8 cellular contexts compared by ENCODE assay signal in the genomic region with DNA sequence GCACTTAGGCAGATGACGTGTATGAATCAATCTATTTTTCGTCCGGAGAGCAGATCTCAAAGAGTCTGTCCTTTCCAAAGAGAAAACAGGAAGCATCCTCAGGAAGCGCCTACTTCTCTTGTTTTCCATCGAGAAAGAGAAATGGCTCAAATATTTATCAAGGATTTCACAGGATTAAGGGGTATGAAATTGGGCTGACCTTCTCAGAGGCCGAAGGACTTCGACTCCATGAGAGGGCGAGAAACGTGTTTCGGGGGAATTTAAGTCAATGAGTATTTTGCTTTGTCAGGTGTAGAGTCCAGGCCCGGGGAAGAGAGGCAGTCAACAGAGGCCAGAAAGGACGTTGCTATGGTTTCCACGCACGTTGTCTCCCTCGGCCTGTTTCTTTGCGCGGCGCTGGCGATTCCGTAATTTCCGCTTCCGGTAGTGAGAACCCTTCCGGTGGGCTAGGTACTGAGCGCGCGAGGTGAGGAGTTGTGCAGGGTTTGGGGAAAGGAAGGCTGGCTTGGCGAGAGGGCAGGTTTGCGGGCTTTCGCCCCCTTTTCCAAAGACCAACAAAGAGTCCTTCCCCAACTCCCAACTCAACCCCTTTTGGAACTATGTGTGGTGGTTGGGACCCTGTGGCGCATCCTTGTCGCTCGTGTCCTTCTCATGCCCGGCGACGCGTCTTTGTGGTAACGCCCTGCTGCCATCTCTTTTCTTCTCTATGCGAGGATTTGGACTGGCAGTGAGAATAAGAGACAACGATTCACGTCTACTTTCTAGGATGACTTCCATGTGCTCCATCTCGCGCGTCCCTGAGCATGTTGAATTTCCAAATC. TPM values are rescaled to one million over a fixed set of nuclear protein-coding genes. Genes with fewer than 3 reads are reported as not detected.
DNase-seq lines count a peak whose midpoint lies in the region; ATAC-seq and TF ChIP-seq lines count a peak whose summit lies in the region.

A gene (plus strand): TSS at position 429 of the 821 bp plus-strand sequence. CDS start 506 bp downstream, outside the sequence.

- H3K36me3 Mint-ChIP-seq in activated T-helper 1 cell treated with anti-CD3 and anti-CD28 coated beads, Interleukin-12 subunit alpha, Interleukin-12 subunit beta, Interleukin-2, Interleukin-4 antibody, amounts not matched to agents 30 ng/mL and 10 ng/mL and 1 ng/mL, durations not matched to agents 14 hours and 24 hours and 36 hours (ENCODE audit: low read depth), result peaks cover 23% of the 10 kb centered on the region
- peaks cover 8 to 12% of the 10 kb centered on the region in 2 donors for H3K36me3 Mint-ChIP-seq in naive B cell
- peaks cover 25% of the 10 kb centered on the region for H3K36me3 Mint-ChIP-seq in stimulated activated memory B cell treated with anti-CD40 and anti-IgM and Interleukin-4, amounts not matched to agents 10 μg/mL and 1 μg/mL and 100 μg/mL, for 72 hours

- H3K9me3 Mint-ChIP-seq in activated T-helper 1 cell treated with anti-CD3 and anti-CD28 coated beads, Interleukin-12 subunit alpha, Interleukin-12 subunit beta, Interleukin-2, Interleukin-4 antibody, amounts not matched to agents 30 ng/mL and 10 ng/mL and 1 ng/mL, durations not matched to agents 14 hours and 24 hours and 36 hours, result no peaks in the 10 kb centered on the region
- H3K9me3 Mint-ChIP-seq in naive B cell, result no peaks in the 10 kb centered on the region
- H3K9me3 Mint-ChIP-seq in stimulated activated memory B cell treated with anti-CD40 and anti-IgM and Interleukin-4, amounts not matched to agents 10 μg/mL and 1 μg/mL and 100 μg/mL, for 72 hours, result no peaks in the 10 kb centered on the region

- H3K9me3 ChIP-seq in DOHH2 (ENCODE audit: control insufficient read depth, insufficient read depth, low read length), result no peaks in the 10 kb centered on the region

- H3K27ac ChIP-seq in DOHH2 (ENCODE audit: low read depth, low read length), result peak within 1 kb of the TSS; percentile 71

- H3K9me2 ChIP-seq in DOHH2 (replicated peaks; ENCODE audit: control insufficient read depth, low read length), result no peaks in the 10 kb centered on the region

- H3K27me3 Mint-ChIP-seq in activated T-helper 1 cell treated with anti-CD3 and anti-CD28 coated beads, Interleukin-12 subunit alpha, Interleukin-12 subunit beta, Interleukin-2, Interleukin-4 antibody, amounts not matched to agents 30 ng/mL and 10 ng/mL and 1 ng/mL, durations not matched to agents 14 hours and 24 hours and 36 hours (ENCODE audit: insufficient read depth), result no peaks in the 10 kb centered on the region
- peaks cover 2 to 12% (median 6%) of the 10 kb centered on the region in 3 donors for H3K27me3 Mint-ChIP-seq in naive B cell
- H3K27me3 Mint-ChIP-seq in stimulated activated memory B cell treated with anti-CD40 and anti-IgM and Interleukin-4, amounts not matched to agents 10 μg/mL and 1 μg/mL and 100 μg/mL, for 72 hours, result no peaks in the 10 kb centered on the region

- H3K79me2 ChIP-seq in DOHH2 (ENCODE audit: control insufficient read depth, low read length), result peaks cover 58% of the 10 kb centered on the region

- peak within 1 kb of the TSS; percentile 98 for H3K4me3 ChIP-seq in DOHH2 (ENCODE audit: low read length)
- H3K4me3 ChIP-seq in LNCaP clone FGC (ENCODE audit: low read depth, low read length), result peak within 1 kb of the TSS; percentile 76

- peak; percentile 19 for DNase-seq in GOT3 (lab: John Stamatoyannopoulos, UW)
- peak; percentile 76 for DNase-seq in LNCaP clone FGC (ENCODE audit: low read depth)
- DNase-seq in RPMI8226, result peak; percentile 98
- DNase-seq in activated T-helper 1 cell treated with anti-CD3 and anti-CD28 coated beads, Interleukin-12 subunit alpha, Interleukin-12 subunit beta, Interleukin-2, Interleukin-4 antibody, amounts not matched to agents 30 ng/mL and 10 ng/mL and 1 ng/mL, durations not matched to agents 14 hours and 24 hours and 36 hours (ENCODE audit: low spot score), result peak; percentile 85
- peak; percentile 88 for DNase-seq in fibroblast of gingiva (ENCODE audit: low read depth)
- DNase-seq in naive B cell, result peak; percentile 88

- TF ChIP-seq CTCF in DOHH2 (IDR thresholded peaks at IDR 0.05; ENCODE audit: low read depth, low read length, poor library complexity, severe bottlenecking), result no peak
- no peak for TF ChIP-seq CTCF in LNCaP clone FGC (IDR thresholded peaks at IDR 0.05; ENCODE audit: control insufficient read depth, extremely low read depth, insufficient read depth)

- H3K27ac Mint-ChIP-seq in activated T-helper 1 cell treated with anti-CD3 and anti-CD28 coated beads, Interleukin-12 subunit alpha, Interleukin-12 subunit beta, Interleukin-2, Interleukin-4 antibody, amounts not matched to agents 30 ng/mL and 10 ng/mL and 1 ng/mL, durations not matched to agents 14 hours and 24 hours and 36 hours, result peak within 1 kb of the TSS; percentile 98
- H3K27ac Mint-ChIP-seq in naive B cell, result peak within 1 kb of the TSS; percentile 92 to 99 (median 98)
- H3K27ac Mint-ChIP-seq in stimulated activated memory B cell treated with anti-CD40 and anti-IgM and Interleukin-4, amounts not matched to agents 10 μg/mL and 1 μg/mL and 100 μg/mL, for 72 hours, result peak within 1 kb of the TSS; percentile 95

- H3K4me3 Mint-ChIP-seq in activated T-helper 1 cell treated with anti-CD3 and anti-CD28 coated beads, Interleukin-12 subunit alpha, Interleukin-12 subunit beta, Interleukin-2, Interleukin-4 antibody, amounts not matched to agents 30 ng/mL and 10 ng/mL and 1 ng/mL, durations not matched to agents 14 hours and 24 hours and 36 hours, result peak within 1 kb of the TSS; percentile 93
- peak within 1 kb of the TSS; percentile 86 to 99 (median 96) for H3K4me3 Mint-ChIP-seq in naive B cell
- H3K4me3 Mint-ChIP-seq in stimulated activated memory B cell treated with anti-CD40 and anti-IgM and Interleukin-4, amounts not matched to agents 10 μg/mL and 1 μg/mL and 100 μg/mL, for 72 hours, result peak within 1 kb of the TSS; percentile 92

- peak within 1 kb of the TSS; percentile 98 for H3K4me2 ChIP-seq in DOHH2 (ENCODE audit: low read length)

- peaks cover 20% of the 10 kb centered on the region for H3K4me1 ChIP-seq in DOHH2 (ENCODE audit: control insufficient read depth, low read length)

- ATAC-seq in naive B cell (ENCODE audit: low read depth in 2 of 2), result peak; percentile 97 to 98
- ATAC-seq in stimulated activated memory B cell treated with anti-CD40 and anti-IgM and Interleukin-4, amounts not matched to agents 10 μg/mL and 1 μg/mL and 100 μg/mL, for 72 hours, result peak; percentile 99

- H3F3A ChIP-seq in DOHH2 (ENCODE audit: control insufficient read depth, insufficient read depth), result no peaks in the 10 kb centered on the region

- no peaks in the 10 kb centered on the region for H4K20me1 ChIP-seq in DOHH2 (ENCODE audit: control insufficient read depth, insufficient read depth, low read depth, low read length)

- peaks cover 39% of the 10 kb centered on the region for H3K36me3 ChIP-seq in DOHH2 (ENCODE audit: control insufficient read depth, low read length)

- H3K27me3 ChIP-seq in DOHH2 (ENCODE audit: control insufficient read depth, low read length), result no peaks in the 10 kb centered on the region

- peaks cover 24% of the 10 kb centered on the region for H3K4me1 Mint-ChIP-seq in activated T-helper 1 cell treated with anti-CD3 and anti-CD28 coated beads, Interleukin-12 subunit alpha, Interleukin-12 subunit beta, Interleukin-2, Interleukin-4 antibody, amounts not matched to agents 30 ng/mL and 10 ng/mL and 1 ng/mL, durations not matched to agents 14 hours and 24 hours and 36 hours (ENCODE audit: low read depth)
- H3K4me1 Mint-ChIP-seq in naive B cell, result peaks cover 15 to 35% (median 15%) of the 10 kb centered on the region in 3 donors
- peaks cover 26% of the 10 kb centered on the region for H3K4me1 Mint-ChIP-seq in stimulated activated memory B cell treated with anti-CD40 and anti-IgM and Interleukin-4, amounts not matched to agents 10 μg/mL and 1 μg/mL and 100 μg/mL, for 72 hours

- intact Hi-C loops in activated T-helper 1 cell treated with anti-CD3 and anti-CD28 coated beads, Interleukin-12 subunit alpha, Interleukin-12 subunit beta, Interleukin-2, Interleukin-4 antibody, amounts not matched to agents 30 ng/mL and 10 ng/mL and 1 ng/mL, durations not matched to agents 14 hours and 24 hours and 36 hours (cut with micrococcal nuclease), result loop anchor here (1.0 kb wide), 5 partner anchors 11 to 57 kb away; a partner anchor contains a TSS

RNA-seq across cellular contexts. Expression of the gene that starts here (rescaled TPM):
- total RNA-seq in activated T-helper 1 cell treated with anti-CD3 and anti-CD28 coated beads, Interleukin-12 subunit alpha, Interleukin-12 subunit beta, Interleukin-2, Interleukin-4 antibody, amounts not matched to agents 30 ng/mL and 10 ng/mL and 1 ng/mL, durations not matched to agents 14 hours and 24 hours and 36 hours, result 81.4 and 85.2 TPM in 2 replicates
- polyA plus RNA-seq in naive B cell (ENCODE audit: low read depth in 6 of 6), result 10 to 100 TPM; 62.4 to 93.0 (median 82.4) TPM

Comparison
In these comparisons a context has a peak if more than half of its experiments do, and no peak if none do; other contexts are left out.
1. Peak in every context shown above with its lines: DNase-seq, ATAC-seq, H3K4me3 ChIP-seq and H3K27ac ChIP-seq.
2. DNase-seq: peak in every context shown above with its lines; median percentile 98 in RPMI8226; 88 in fibroblast of gingiva; 88 in naive B cell; 85 in activated T-helper 1 cell treated with anti-CD3 and anti-CD28 coated beads, Interleukin-12 subunit alpha, Interleukin-12 subunit beta, Interleukin-2, Interleukin-4 antibody, amounts not matched to agents 30 ng/mL and 10 ng/mL and 1 ng/mL, durations not matched to agents 14 hours and 24 hours and 36 hours; 76 in LNCaP clone FGC; 19 in GOT3.